26 cellular contexts compared by ENCODE assay signal in the genomic region with DNA sequence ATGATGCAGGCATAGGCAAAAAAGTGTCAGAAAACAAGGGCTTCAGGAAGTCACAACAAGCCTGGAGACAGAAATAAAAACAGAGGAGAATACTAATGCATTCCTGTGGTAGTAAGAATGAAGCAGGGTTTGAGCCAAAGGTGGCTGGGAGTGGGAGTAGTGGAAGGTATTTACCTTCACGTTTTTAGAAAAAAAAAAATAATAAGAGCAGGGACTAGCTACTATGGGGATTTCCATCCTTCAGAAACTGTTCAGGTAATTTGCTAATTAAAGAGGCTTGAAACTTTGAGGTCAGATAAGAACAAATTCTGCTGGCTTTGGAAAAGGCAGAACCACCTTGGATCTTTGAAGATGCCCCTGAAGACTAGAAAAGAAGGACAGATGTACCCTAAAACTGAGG. TPM values are rescaled to one million over a fixed set of nuclear protein-coding genes. Genes with fewer than 3 reads are reported as not detected.
A peak's percentile ranks its signal among the peaks of the same experiment; 100 is the strongest.
DNase-seq lines count a peak whose midpoint lies in the region; ATAC-seq, FAIRE-seq and TF ChIP-seq lines count a peak whose summit lies in the region.
"Had no signal": no experiment of that assay in that cellular context is flagged by ENCODE, and none has a peak within 500 bp of the region (broad histone marks: within the 10 kb centered on the region; RNA-seq: fewer than 3 reads in every experiment).

No MANE protein-coding gene starts in this region.

- intact Hi-C loops in psoas muscle (cut with DNase I): no loop called here

- H3K4me1 ChIP-seq in endodermal cell (ENCODE audit: control insufficient read depth, insufficient read depth, low read length): peaks cover 16% of the 10 kb centered on the region
- H3K4me1 ChIP-seq in psoas muscle: no peaks in the 10 kb centered on the region

- H3K27ac ChIP-seq in endodermal cell (ENCODE audit: low read depth, low read length): no peak overlapping the region
- H3K27ac ChIP-seq in psoas muscle: no peak overlapping the region
- H3K27ac ChIP-seq: thoracic aorta had no signal

- no peak for FAIRE-seq in GM12891 (lab: Jason Lieb, UNC)
- FAIRE-seq: G401.6, islet of Langerhans had no signal

- no peak for ATAC-seq in activated naive CD8-positive, alpha-beta T cell treated with anti-CD3 and anti-CD28 coated beads, Interleukin-2, amount 50 U/mL, for 24 hours
- no peak for ATAC-seq in stimulated activated memory B cell treated with anti-CD40 and anti-IgM and Interleukin-4, amounts not matched to agents 10 μg/mL and 1 μg/mL and 100 μg/mL, for 72 hours
- ATAC-seq in psoas muscle: no peak
- ATAC-seq: right cardiac atrium had no signal

- no peaks in the 10 kb centered on the region for H3K27me3 ChIP-seq in endodermal cell (ENCODE audit: control insufficient read depth, insufficient read depth, low read length, poor library complexity, severe bottlenecking)
- H3K27me3 ChIP-seq in psoas muscle (ENCODE audit: insufficient read depth in 3 of 3, low read length in 2 of 3): peaks cover 0 to 1% (median 0%) of the 10 kb centered on the region in 3 donors

- no peaks in the 10 kb centered on the region for H3K9me3 Mint-ChIP-seq in activated naive CD8-positive, alpha-beta T cell treated with anti-CD3 and anti-CD28 coated beads, Interleukin-2, amount 50 U/mL, for 24 hours
- no peaks in the 10 kb centered on the region for H3K9me3 Mint-ChIP-seq in activated naive CD8-positive, alpha-beta T cell treated with anti-CD3 and anti-CD28 coated beads for 36 hours
- no peaks in the 10 kb centered on the region for H3K9me3 Mint-ChIP-seq in endodermal cell
- no peaks in the 10 kb centered on the region for H3K9me3 Mint-ChIP-seq in stimulated activated memory B cell treated with anti-CD40 and anti-IgM and Interleukin-4, amounts not matched to agents 10 μg/mL and 1 μg/mL and 100 μg/mL, for 72 hours

- 33 to 67% methylated on average over 1 of the region's 1 CpG for WGBS in endodermal cell (ENCODE audit: insufficient coverage in 1 of 2, insufficient read length in 1 of 2), 2 experiments
- 14 to 44% (median 40%) methylated on average over 1 of the region's 1 CpG for WGBS in psoas muscle, 3 donors

- peaks cover 36% of the 10 kb centered on the region for H3K4me1 Mint-ChIP-seq in activated naive CD8-positive, alpha-beta T cell treated with anti-CD3 and anti-CD28 coated beads, Interleukin-2, amount 50 U/mL, for 24 hours
- H3K4me1 Mint-ChIP-seq in activated naive CD8-positive, alpha-beta T cell treated with anti-CD3 and anti-CD28 coated beads for 36 hours: peaks cover 15% of the 10 kb centered on the region
- H3K4me1 Mint-ChIP-seq in endodermal cell: peaks cover 79% of the 10 kb centered on the region
- H3K4me1 Mint-ChIP-seq in stimulated activated memory B cell treated with anti-CD40 and anti-IgM and Interleukin-4, amounts not matched to agents 10 μg/mL and 1 μg/mL and 100 μg/mL, for 72 hours: peaks cover 84% of the 10 kb centered on the region

- H3K9ac ChIP-seq in endodermal cell (ENCODE audit: extremely low read depth, low read length, poor library complexity, severe bottlenecking): no peak overlapping the region

- peak overlapping the region; percentile 9 for H3K4me3 Mint-ChIP-seq in activated naive CD8-positive, alpha-beta T cell treated with anti-CD3 and anti-CD28 coated beads, Interleukin-2, amount 50 U/mL, for 24 hours
- no peak overlapping the region for H3K4me3 Mint-ChIP-seq in activated naive CD8-positive, alpha-beta T cell treated with anti-CD3 and anti-CD28 coated beads for 36 hours
- H3K4me3 Mint-ChIP-seq in endodermal cell: no peak overlapping the region
- H3K4me3 Mint-ChIP-seq in stimulated activated memory B cell treated with anti-CD40 and anti-IgM and Interleukin-4, amounts not matched to agents 10 μg/mL and 1 μg/mL and 100 μg/mL, for 72 hours: peak overlapping the region; percentile 64

- H3K27ac Mint-ChIP-seq in activated naive CD8-positive, alpha-beta T cell treated with anti-CD3 and anti-CD28 coated beads, Interleukin-2, amount 50 U/mL, for 24 hours: peak overlapping the region; percentile 67
- no peak overlapping the region for H3K27ac Mint-ChIP-seq in activated naive CD8-positive, alpha-beta T cell treated with anti-CD3 and anti-CD28 coated beads for 36 hours
- peak overlapping the region; percentile 19 for H3K27ac Mint-ChIP-seq in endodermal cell
- H3K27ac Mint-ChIP-seq in stimulated activated memory B cell treated with anti-CD40 and anti-IgM and Interleukin-4, amounts not matched to agents 10 μg/mL and 1 μg/mL and 100 μg/mL, for 72 hours: peak overlapping the region; percentile 88

- TF ChIP-seq POLR2A in GM12891 (IDR thresholded peaks at IDR 0.05; ENCODE audit: low read depth, low read length): no peak

- TF ChIP-seq CTCF in endodermal cell (conservative IDR thresholded peaks at IDR 0.05) (no peak), psoas muscle (IDR thresholded peaks at IDR 0.05) (no peak)

- H3K36me3 ChIP-seq in endodermal cell (ENCODE audit: control insufficient read depth, insufficient read depth, low read length): no peaks in the 10 kb centered on the region
- no peaks in the 10 kb centered on the region for H3K36me3 ChIP-seq in psoas muscle (ENCODE audit: insufficient read depth in 1 of 2, low read depth in 1 of 2)
- H3K36me3 ChIP-seq: thoracic aorta had no signal

- H3K9me3 ChIP-seq in endodermal cell (ENCODE audit: control insufficient read depth, low read length) (no peaks in the 10 kb centered on the region), psoas muscle (no peaks in the 10 kb centered on the region)
- H3K9me3 ChIP-seq: thoracic aorta had no signal

- H3K4me3 ChIP-seq in endodermal cell (ENCODE audit: low read length) (no peak overlapping the region), psoas muscle (no peak overlapping the region)
- H3K4me3 ChIP-seq: thoracic aorta had no signal

- DNase-seq in activated naive CD8-positive, alpha-beta T cell treated with anti-CD3 and anti-CD28 coated beads, Interleukin-2, amount 50 U/mL, for 24 hours: no peak
- no peak for DNase-seq in activated naive CD8-positive, alpha-beta T cell treated with anti-CD3 and anti-CD28 coated beads for 36 hours
- peak; percentile 46 for DNase-seq in RPMI8226
- DNase-seq in endodermal cell: no peak
- DNase-seq in GM12891 (ENCODE audit: insufficient read length, low spot score): no peak
- DNase-seq in NCI-H345 (lab: John Stamatoyannopoulos, UW): no peak
- DNase-seq in psoas muscle: no peak
- DNase-seq: activated CD4-positive, alpha-beta T cell treated with anti-CD3 and anti-CD28 coated beads for 48 hours; activated gamma-delta T cell treated with Interleukin-2 at 50 U/mL for 16 hours; amygdala; central memory CD4-positive, alpha-beta T cell; foreskin melanocyte; GOT3; hippocampal formation; NCI-H1105 treated with DMSO at 0.1 percent for 48 hours; NCI-H524 treated with DMSO at 0.1 percent for 48 hours; right cardiac atrium; Right ventricle myocardium superior; SW 1271 had no signal

- peaks cover 16% of the 10 kb centered on the region for H3K27me3 Mint-ChIP-seq in activated naive CD8-positive, alpha-beta T cell treated with anti-CD3 and anti-CD28 coated beads, Interleukin-2, amount 50 U/mL, for 24 hours
- H3K27me3 Mint-ChIP-seq in activated naive CD8-positive, alpha-beta T cell treated with anti-CD3 and anti-CD28 coated beads for 36 hours: peaks cover 35% of the 10 kb centered on the region
- no peaks in the 10 kb centered on the region for H3K27me3 Mint-ChIP-seq in endodermal cell (ENCODE audit: insufficient read depth)
- H3K27me3 Mint-ChIP-seq in stimulated activated memory B cell treated with anti-CD40 and anti-IgM and Interleukin-4, amounts not matched to agents 10 μg/mL and 1 μg/mL and 100 μg/mL, for 72 hours: no peaks in the 10 kb centered on the region

- no peaks in the 10 kb centered on the region for H3K36me3 Mint-ChIP-seq in activated naive CD8-positive, alpha-beta T cell treated with anti-CD3 and anti-CD28 coated beads, Interleukin-2, amount 50 U/mL, for 24 hours (ENCODE audit: low read depth)
- no peaks in the 10 kb centered on the region for H3K36me3 Mint-ChIP-seq in activated naive CD8-positive, alpha-beta T cell treated with anti-CD3 and anti-CD28 coated beads for 36 hours
- no peaks in the 10 kb centered on the region for H3K36me3 Mint-ChIP-seq in endodermal cell (ENCODE audit: low read depth)
- no peaks in the 10 kb centered on the region for H3K36me3 Mint-ChIP-seq in stimulated activated memory B cell treated with anti-CD40 and anti-IgM and Interleukin-4, amounts not matched to agents 10 μg/mL and 1 μg/mL and 100 μg/mL, for 72 hours

TF ChIP-seq in GM12891, 5 proteins besides CTCF, POLR2A, EP300 and RAD21:
- no peak for TF ChIP-seq TAF1 (IDR thresholded peaks at IDR 0.05; ENCODE audit: low read depth, low read length)
- TF ChIP-seq PAX5 (IDR thresholded peaks at IDR 0.05; ENCODE audit: insufficient read depth, low read length, severe bottlenecking): no peak
- TF ChIP-seq POLR2AphosphoS5 (IDR thresholded peaks at IDR 0.05; ENCODE audit: low read depth, low read length): no peak
- TF ChIP-seq SPI1 (IDR thresholded peaks at IDR 0.05; ENCODE audit: low read depth, low read length): no peak
- TF ChIP-seq POU2F2 (IDR thresholded peaks at IDR 0.05; ENCODE audit: low read depth, low read length): no peak

RNA-seq across cellular contexts. Expression of a gene that starts 18.5 kb away (rescaled TPM):
- total RNA-seq in activated naive CD8-positive, alpha-beta T cell treated with anti-CD3 and anti-CD28 coated beads for 36 hours: not detected
- total RNA-seq in endodermal cell: 1 to 10 TPM; 2.0 to 3.6 TPM
- 0.14 TPM for polyA plus RNA-seq in endodermal cell (2013, experiment 1 of 2)
- not detected for polyA plus RNA-seq in endodermal cell (2013, experiment 2 of 2)
- polyA plus RNA-seq in GM12891 (2012; ENCODE audit: low read depth, missing spikeins): 2.4 TPM
- total RNA-seq in psoas muscle: not detected
- polyA plus RNA-seq in psoas muscle: not detected
- total RNA-seq: A673, lung microvascular endothelial cell, osteoblast, right cardiac atrium, thoracic aorta had no signal
- polyA plus RNA-seq: right cardiac atrium had no signal

RNA-seq across cellular contexts. Expression of a gene that starts 51.6 kb away (rescaled TPM):
- total RNA-seq in activated naive CD8-positive, alpha-beta T cell treated with anti-CD3 and anti-CD28 coated beads for 36 hours: under 1 TPM; 0.08 to 0.12 TPM
- total RNA-seq in endodermal cell (not detected), psoas muscle (1 to 10 TPM in 2 of 4 donors, under 1 TPM in 2; 0.71 to 1.4 (median 0.99) TPM)
- not detected for polyA plus RNA-seq in endodermal cell (2013, experiment 1 of 2)
- not detected for polyA plus RNA-seq in endodermal cell (2013, experiment 2 of 2)
- 14.8 TPM for polyA plus RNA-seq in GM12891 (2012; ENCODE audit: low read depth, missing spikeins)
- polyA plus RNA-seq in psoas muscle: under 1 TPM; 0.16 to 0.40 (median 0.24) TPM
- total RNA-seq: A673, lung microvascular endothelial cell, osteoblast had no signal

Comparison
In these comparisons a context has a peak if more than half of its experiments do, and no peak if none do; other contexts are left out.
1. H3K4me3 Mint-ChIP-seq: peak in activated naive CD8-positive, alpha-beta T cell treated with anti-CD3 and anti-CD28 coated beads, Interleukin-2, amount 50 U/mL, for 24 hours (single experiment) and stimulated activated memory B cell treated with anti-CD40 and anti-IgM and Interleukin-4, amounts not matched to agents 10 μg/mL and 1 μg/mL and 100 μg/mL, for 72 hours (single experiment); none in activated naive CD8-positive, alpha-beta T cell treated with anti-CD3 and anti-CD28 coated beads for 36 hours (single experiment) and endodermal cell (single experiment).